ENCODE assay signal across 27 cellular contexts in genomic region chr11:121807051-121807450, GRCh38.
"Had no signal": no experiment of that assay in that cellular context is flagged by ENCODE, and none has a peak within 500 bp of the region (broad histone marks: within the 10 kb centered on the region; RNA-seq: fewer than 3 reads in every experiment).

No MANE protein-coding gene starts in this region.

- H3K36me3 ChIP-seq: ascending aorta, cardiac muscle cell had no signal

- ATAC-seq: activated CD8-positive, alpha-beta T cell treated with anti-CD3 and anti-CD28 coated beads for 36 hours; activated naive CD8-positive, alpha-beta T cell treated with anti-CD3 and anti-CD28 coated beads, Interleukin-2, amount 50 U/mL, for 24 hours had no signal

- H3K27ac ChIP-seq: ascending aorta, cardiac muscle cell, VCaP had no signal

- H3K4me3 ChIP-seq: ascending aorta, cardiac muscle cell had no signal

- DNase-seq: activated B cell treated with CpG ODN at 0.5 μM for 24 hours; activated CD4-positive, alpha-beta memory T cell treated with anti-CD3 and anti-CD28 coated beads for 36 hours; activated CD4-positive, alpha-beta T cell treated with anti-CD3 and anti-CD28 coated beads for 4 hours; activated CD4-positive, alpha-beta T cell treated with anti-CD3 and anti-CD28 coated beads, Interleukin-2, amount 10 ng/mL, durations not matched to agents 24 days and 14 days; activated CD4-positive, alpha-beta T cell treated with anti-CD3 and anti-CD28 coated beads, Interleukin-2, amount 50 U/mL, for 1 hour; activated CD4-positive, alpha-beta T cell treated with anti-CD3 and anti-CD28 coated beads, Interleukin-2, amount 50 U/mL, for 4 hours; activated CD4-positive, CD25-positive, alpha-beta regulatory T cell treated with anti-CD3 and anti-CD28 coated beads, Interleukin-2, amount 50 U/mL, for 72 hours; activated CD8-positive, alpha-beta memory T cell treated with anti-CD3 and anti-CD28 coated beads, Interleukin-2, amount 50 U/mL, for 4 hours; activated CD8-positive, alpha-beta T cell treated with anti-CD3 and anti-CD28 coated beads for 36 hours; activated effector memory CD4-positive, alpha-beta T cell treated with Interleukin-2 at 50 U/mL for 16 hours; activated gamma-delta T cell; activated naive CD4-positive, alpha-beta T cell treated with anti-CD3 and anti-CD28 coated beads, Interleukin-2, amount 10 ng/mL, durations not matched to agents 7 days and 5 days; activated naive CD4-positive, alpha-beta T cell treated with Interleukin-2 at 50 U/mL for 16 hours; activated naive CD8-positive, alpha-beta T cell treated with anti-CD3 and anti-CD28 coated beads, Interleukin-2, amount 10 ng/mL, durations not matched to agents 7 days and 5 days; activated naive CD8-positive, alpha-beta T cell treated with anti-CD3 and anti-CD28 coated beads, Interleukin-2, amount 50 U/mL, for 24 hours; activated T-cell treated with anti-CD3 and anti-CD28 coated beads for 4 hours; activated T-cell treated with anti-CD3 and anti-CD28 coated beads, Interleukin-2, amount 50 U/mL, for 1 hour; activated T-cell treated with anti-CD3 and anti-CD28 coated beads, Interleukin-2, amount 50 U/mL, for 48 hours; amygdala; anterior cingulate cortex; caudate nucleus; cerebellar nuclear complex; T-helper 2 cell; T-helper 9 cell had no signal

- H3K27me3 ChIP-seq: ascending aorta, cardiac muscle cell had no signal
